In the genomic region with DNA sequence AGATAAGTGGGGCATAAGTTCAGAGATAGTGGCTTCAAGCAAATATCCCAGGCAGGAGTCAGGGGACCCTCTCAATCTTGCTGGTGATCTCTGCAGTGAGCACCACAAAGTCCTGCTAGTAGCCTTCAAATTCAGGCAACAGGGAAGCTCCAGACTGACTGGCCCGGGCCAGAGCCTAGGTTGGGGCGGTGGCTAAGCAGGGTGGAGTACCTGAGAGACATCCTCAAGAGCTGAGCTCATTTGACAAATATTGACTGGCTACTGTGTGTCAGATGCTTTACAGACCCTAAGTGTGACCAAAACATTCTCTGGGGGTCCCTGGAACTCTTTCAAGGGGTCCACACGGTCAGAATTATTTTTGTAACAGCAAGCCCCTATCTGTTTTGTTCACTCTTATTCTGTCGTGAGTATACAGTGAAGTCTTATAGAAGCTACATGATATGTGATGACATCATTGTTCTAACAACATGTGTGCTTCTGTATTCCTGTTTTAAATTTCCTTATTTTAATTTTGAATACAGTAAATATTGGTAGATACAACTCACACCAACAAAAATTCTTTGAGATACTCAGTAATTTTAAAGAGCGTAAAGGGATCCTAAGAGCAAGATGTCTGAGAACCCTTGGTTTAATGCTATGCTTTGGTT, we compare ENCODE assay signal across 28 cellular contexts.
"Had no signal": no experiment of that assay in that cellular context is flagged by ENCODE, and none has a peak within 500 bp of the region (broad histone marks: within the 10 kb centered on the region; RNA-seq: fewer than 3 reads in every experiment).

No MANE protein-coding gene starts in this region.

- H3K9me3 Mint-ChIP-seq: natural killer cell, nephron progenitor cell, neural progenitor cell had no signal

- FAIRE-seq: urothelium cell line had no signal

- H3K4me3 ChIP-seq: hepatocyte, left lung, lower lobe of right lung, neural progenitor cell, psoas muscle, skin epidermis, stomach, testis, thyroid gland, transverse colon, upper lobe of right lung had no signal

- H3K4me1 Mint-ChIP-seq: naive B cell; natural killer cell; nephron progenitor cell; neural progenitor cell; stimulated activated naive B cell treated with anti-CD40 and anti-IgM and Interleukin-4, amounts not matched to agents 10 μg/mL and 1 μg/mL and 100 μg/mL, for 72 hours had no signal

- H2AFZ ChIP-seq: hepatocyte, neural progenitor cell, parathyroid adenoma had no signal

- H3K27ac ChIP-seq: hepatocyte, left lung, lower lobe of right lung, neural progenitor cell, neutrophil, parathyroid adenoma, psoas muscle, skin epidermis, stomach, testis, thyroid gland, transverse colon, upper lobe of right lung had no signal

- H3K36me3 Mint-ChIP-seq: naive B cell; natural killer cell; stimulated activated naive B cell treated with anti-CD40 and anti-IgM and Interleukin-4, amounts not matched to agents 10 μg/mL and 1 μg/mL and 100 μg/mL, for 72 hours had no signal

- H3K4me1 ChIP-seq: left lung, lower lobe of right lung, neural progenitor cell, parathyroid adenoma, psoas muscle, stomach, testis, thyroid gland, upper lobe of right lung had no signal

- H3K27ac Mint-ChIP-seq: naive B cell; natural killer cell; nephron progenitor cell; neural progenitor cell; stimulated activated naive B cell treated with anti-CD40 and anti-IgM and Interleukin-4, amounts not matched to agents 10 μg/mL and 1 μg/mL and 100 μg/mL, for 72 hours had no signal

- H3K27me3 ChIP-seq: hepatocyte, left lung, neural progenitor cell, stomach, testis, thyroid gland, transverse colon, upper lobe of right lung had no signal

- H3K9ac ChIP-seq: neural progenitor cell, parathyroid adenoma had no signal

- H3K36me3 ChIP-seq: left lung, lower lobe of right lung, neural progenitor cell, neutrophil, stomach, thyroid gland, transverse colon, upper lobe of right lung had no signal

- H3K4me3 Mint-ChIP-seq: naive B cell; natural killer cell; nephron progenitor cell; neural progenitor cell; stimulated activated naive B cell treated with anti-CD40 and anti-IgM and Interleukin-4, amounts not matched to agents 10 μg/mL and 1 μg/mL and 100 μg/mL, for 72 hours had no signal

- ATAC-seq: left lung; lower lobe of right lung; natural killer cell; psoas muscle; sciatic nerve; stimulated activated naive B cell treated with anti-CD40 and anti-IgM and Interleukin-4, amounts not matched to agents 10 μg/mL and 1 μg/mL and 100 μg/mL, for 72 hours; stimulated activated naive CD8-positive, alpha-beta T cell treated with anti-CD3 and anti-CD28 coated beads, Interleukin-15, Interleukin-2, amounts not matched to agents 100 U/mL and 50 U/mL, for 24 hours; upper lobe of right lung had no signal

- H3K79me2 ChIP-seq: hepatocyte, parathyroid adenoma had no signal

- H3K9me3 ChIP-seq: left lung, lower lobe of right lung, neutrophil, psoas muscle, stomach, testis, thyroid gland, transverse colon, upper lobe of right lung had no signal

- DNase-seq: islet precursor cell; left lung; lower lobe of right lung; mammary epithelial cell; mesenchymal stem cell; naive B cell; natural killer cell; nephron progenitor cell; occipital lobe; psoas muscle; stimulated activated CD4-positive, alpha-beta T cell treated with anti-CD3 and anti-CD28 coated beads, Interleukin-12 subunit alpha, Interleukin-12 subunit beta, amount 100 ng/mL, for 4 hours; stimulated activated CD4-positive, alpha-beta T cell treated with anti-CD3 and anti-CD28 coated beads, Interleukin-15, amount 100 ng/mL, for 24 hours; stimulated activated CD4-positive, alpha-beta T cell treated with anti-CD3 and anti-CD28 coated beads, Interleukin-2, amount 100 ng/mL, for 24 hours; stimulated activated CD4-positive, alpha-beta T cell treated with anti-CD3 and anti-CD28 coated beads, Interleukin-4, amount 100 ng/mL, for 1 hour; stimulated activated naive B cell treated with anti-CD40 and anti-IgM and Interleukin-4, amounts not matched to agents 10 μg/mL and 1 μg/mL and 100 μg/mL, for 72 hours; stimulated activated naive CD8-positive, alpha-beta T cell treated with anti-CD3 and anti-CD28 coated beads, Interleukin-15, Interleukin-2, amounts not matched to agents 100 U/mL and 50 U/mL, for 24 hours; stomach; testis; thyroid gland; transverse colon; upper lobe of right lung had no signal

- H3K4me2 ChIP-seq: hepatocyte, neural progenitor cell had no signal
